In genomic region chr13:44732503-44733098, GRCh38 we compare ENCODE assay signal across 19 cellular contexts.
DNase-seq lines count a peak whose midpoint lies in the region; ATAC-seq, FAIRE-seq and TF ChIP-seq lines count a peak whose summit lies in the region.
"Had no signal": no experiment of that assay in that cellular context is flagged by ENCODE, and none has a peak within 500 bp of the region (broad histone marks: within the 10 kb centered on the region; RNA-seq: fewer than 3 reads in every experiment).

No MANE protein-coding gene starts in this region.

- no peak for TF ChIP-seq CTCF in left ventricle myocardium inferior (IDR thresholded peaks at IDR 0.05; ENCODE audit: borderline replicate concordance)
- TF ChIP-seq CTCF in mammary epithelial cell (conservative IDR thresholded peaks at IDR 0.05 in 1 of 2, IDR thresholded peaks at IDR 0.05 in 1 of 2; ENCODE audit: extremely low read depth in 1 of 2, insufficient read depth in 1 of 2, low read depth in 1 of 2, low read length in 2 of 2): no peak

- in situ Hi-C loops in mammary epithelial cell (cut with MboI; ENCODE audit: low sequenced_read_pairs in 2 of 2): no loop called here

- peak overlapping the region; percentile 87 for H2AFZ ChIP-seq in mammary epithelial cell (ENCODE audit: low read depth, low read length)

- H3K36me3 ChIP-seq in left ventricle myocardium inferior (no peaks in the 10 kb centered on the region), mammary epithelial cell (ENCODE audit: insufficient read depth, low read length) (no peaks in the 10 kb centered on the region), mesendoderm (ENCODE audit: control insufficient read depth, insufficient read depth, low read length) (no peaks in the 10 kb centered on the region)
- H3K36me3 ChIP-seq: lower lobe of right lung, thyroid gland had no signal

- H2AK5ac ChIP-seq in mesendoderm (ENCODE audit: low read length): no peak overlapping the region

- H3K9me3 ChIP-seq in right cardiac atrium (ENCODE audit: control insufficient read depth, low read length): no peaks in the 10 kb centered on the region
- no peaks in the 10 kb centered on the region for H3K9me3 ChIP-seq in left ventricle myocardium inferior (replicated peaks)
- no peaks in the 10 kb centered on the region for H3K9me3 ChIP-seq in mammary epithelial cell (replicated peaks; ENCODE audit: insufficient read depth, low read length)
- H3K9me3 ChIP-seq: lower lobe of right lung, thyroid gland had no signal

- peak; percentile 41 to 60 for ATAC-seq in right cardiac atrium
- ATAC-seq in GM21515 (IDR thresholded peaks at IDR 0.05; ENCODE audit: unreplicated experiment): no peak
- ATAC-seq: lower lobe of right lung, T-helper 17 cell had no signal

- intact Hi-C loops in right cardiac atrium (cut with DNase I): no loop called here
- intact Hi-C loops in left ventricle myocardium inferior (cut with micrococcal nuclease): no loop called here
- intact Hi-C loops in mammary epithelial cell (cut with micrococcal nuclease): loop anchor here (5.0 kb wide), 1 partner anchor 85 kb away; no protein-coding TSS in a partner anchor

- H4K20me1 ChIP-seq in mammary epithelial cell (ENCODE audit: insufficient read depth, low read length): no peaks in the 10 kb centered on the region

- DNase-seq in right cardiac atrium (peak in 1 of 3 donors; percentile 38), left ventricle myocardium inferior (no peak), mammary epithelial cell (no peak), mesendoderm (peak; percentile 68), urothelium cell line (ENCODE audit: low spot score) (peak; percentile 21), DMS153 (lab: John Stamatoyannopoulos, UW) (no peak)
- no peak for DNase-seq in activated naive CD4-positive, alpha-beta T cell treated with Interleukin-2 at 50 U/mL for 16 hours
- DNase-seq: activated gamma-delta T cell; CD8-positive, alpha-beta memory T cell; dorsolateral prefrontal cortex; GOT3; kidney; lower lobe of right lung; NCI-H2029; NCI-H69; posterior cingulate gyrus; T-helper 17 cell; thyroid gland had no signal

- no peak overlapping the region for H3K18ac ChIP-seq in mesendoderm (ENCODE audit: low read length)

- H3K56ac ChIP-seq in mesendoderm (ENCODE audit: low read length): no peak overlapping the region

- H4K8ac ChIP-seq in mesendoderm (ENCODE audit: low read depth, low read length): no peak overlapping the region

- H3K4me2 ChIP-seq in mammary epithelial cell (ENCODE audit: insufficient read depth, low read depth, low read length) (peak overlapping the region; percentile 29), mesendoderm (ENCODE audit: low read length) (no peak overlapping the region)

- CTCF ChIA-PET in mammary epithelial cell (lab: Charles Lee; ENCODE audit: low non-redundant PET): no interaction called here

- WGBS in right cardiac atrium: 36% methylated on average over 13 of the region's 13 CpGs
- WGBS in mammary epithelial cell (ENCODE audit: low coverage, missing lambda C conversion rate): 33% methylated on average over 13 of the region's 13 CpGs
- WGBS in mesendoderm (ENCODE audit: extremely low coverage, insufficient coverage, low lambda C conversion rate): no CpG with 5 or more reads among the region's 13 CpGs

- H3K79me1 ChIP-seq in mesendoderm (ENCODE audit: low read length): no peaks in the 10 kb centered on the region

- H4K5ac ChIP-seq in mesendoderm (ENCODE audit: low read length): no peak overlapping the region

- H3K4me1 ChIP-seq in right cardiac atrium (ENCODE audit: control insufficient read depth, insufficient read depth, low read length): peaks cover 6% of the 10 kb centered on the region
- peaks cover 13% of the 10 kb centered on the region for H3K4me1 ChIP-seq in left ventricle myocardium inferior
- H3K4me1 ChIP-seq in mammary epithelial cell (ENCODE audit: insufficient read depth, low read length): peaks cover 28% of the 10 kb centered on the region
- H3K4me1 ChIP-seq in mesendoderm (ENCODE audit: control insufficient read depth, low read depth, low read length): peaks cover 3% of the 10 kb centered on the region
- H3K4me1 ChIP-seq: lower lobe of right lung had no signal

- H3K27me3 ChIP-seq in right cardiac atrium (ENCODE audit: control insufficient read depth, insufficient read depth): no peaks in the 10 kb centered on the region
- H3K27me3 ChIP-seq in left ventricle myocardium inferior (ENCODE audit: low read depth): no peaks in the 10 kb centered on the region
- H3K27me3 ChIP-seq in mammary epithelial cell (ENCODE audit: insufficient read depth, low read length): no peaks in the 10 kb centered on the region
- H3K27me3 ChIP-seq in mesendoderm (ENCODE audit: insufficient read depth, low read length, poor library complexity): no peaks in the 10 kb centered on the region
- H3K27me3 ChIP-seq: thyroid gland had no signal

- H2BK15ac ChIP-seq in mesendoderm (replicated peaks; ENCODE audit: low read depth): no peak overlapping the region

- H3K23ac ChIP-seq in mesendoderm (ENCODE audit: low read length): no peak overlapping the region

- no peaks in the 10 kb centered on the region for H3K79me2 ChIP-seq in mammary epithelial cell (ENCODE audit: insufficient read depth, low read length)
- H3K79me2 ChIP-seq in mesendoderm (ENCODE audit: control insufficient read depth, insufficient read depth, low read length): no peaks in the 10 kb centered on the region

- H3K4ac ChIP-seq in mesendoderm (ENCODE audit: low read depth, low read length): no peak overlapping the region

- no peak for FAIRE-seq in urothelium cell line (lab: Jason Lieb, UNC)
- FAIRE-seq: kidney had no signal

- no peak overlapping the region for H3K27ac ChIP-seq in right cardiac atrium (ENCODE audit: low read length)
- H3K27ac ChIP-seq in left ventricle myocardium inferior (replicated peaks): no peak overlapping the region
- no peak overlapping the region for H3K27ac ChIP-seq in mammary epithelial cell (ENCODE audit: insufficient read depth, low read depth, low read length)
- H3K27ac ChIP-seq in mesendoderm (ENCODE audit: low read depth, low read length): no peak overlapping the region
- H3K27ac ChIP-seq: dorsolateral prefrontal cortex, lower lobe of right lung, thyroid gland had no signal

- H3K4me3 ChIP-seq in right cardiac atrium (ENCODE audit: low read length): no peak overlapping the region
- no peak overlapping the region for H3K4me3 ChIP-seq in left ventricle myocardium inferior
- H3K4me3 ChIP-seq in mammary epithelial cell (replicated peaks in 1 of 3; ENCODE audit: insufficient read depth in 1 of 3, low read depth in 2 of 3, low read length in 3 of 3): no peak overlapping the region
- no peak overlapping the region for H3K4me3 ChIP-seq in mesendoderm (ENCODE audit: low read length)
- H3K4me3 ChIP-seq: dorsolateral prefrontal cortex, lower lobe of right lung, thyroid gland had no signal

- no peak overlapping the region for H2BK120ac ChIP-seq in mesendoderm (ENCODE audit: low read depth, low read length)

- BruUV-seq in mammary epithelial cell (replicated peaks; lab: Mats Ljungman, UMichigan): no TSS peak

- dilution Hi-C loops in mammary epithelial cell (cut with HindIII; ENCODE audit: low sequenced_read_pairs): no loop called here

- H3K9ac ChIP-seq in mammary epithelial cell (ENCODE audit: insufficient read depth, low read length) (no peak overlapping the region), mesendoderm (ENCODE audit: low read length) (no peak overlapping the region)

- no peak overlapping the region for H2BK5ac ChIP-seq in mesendoderm (ENCODE audit: low read length)

Comparison
In these comparisons a context has a peak if more than half of its experiments do, and no peak if none do; other contexts are left out.
1. DNase-seq: peak in mesendoderm (single experiment) and urothelium cell line (single experiment); none in left ventricle myocardium inferior (single experiment), mammary epithelial cell (single experiment), DMS153 (single experiment) and activated naive CD4-positive, alpha-beta T cell treated with Interleukin-2 at 50 U/mL for 16 hours (single experiment).